8 cellular contexts compared by ENCODE assay signal in the genomic region with DNA sequence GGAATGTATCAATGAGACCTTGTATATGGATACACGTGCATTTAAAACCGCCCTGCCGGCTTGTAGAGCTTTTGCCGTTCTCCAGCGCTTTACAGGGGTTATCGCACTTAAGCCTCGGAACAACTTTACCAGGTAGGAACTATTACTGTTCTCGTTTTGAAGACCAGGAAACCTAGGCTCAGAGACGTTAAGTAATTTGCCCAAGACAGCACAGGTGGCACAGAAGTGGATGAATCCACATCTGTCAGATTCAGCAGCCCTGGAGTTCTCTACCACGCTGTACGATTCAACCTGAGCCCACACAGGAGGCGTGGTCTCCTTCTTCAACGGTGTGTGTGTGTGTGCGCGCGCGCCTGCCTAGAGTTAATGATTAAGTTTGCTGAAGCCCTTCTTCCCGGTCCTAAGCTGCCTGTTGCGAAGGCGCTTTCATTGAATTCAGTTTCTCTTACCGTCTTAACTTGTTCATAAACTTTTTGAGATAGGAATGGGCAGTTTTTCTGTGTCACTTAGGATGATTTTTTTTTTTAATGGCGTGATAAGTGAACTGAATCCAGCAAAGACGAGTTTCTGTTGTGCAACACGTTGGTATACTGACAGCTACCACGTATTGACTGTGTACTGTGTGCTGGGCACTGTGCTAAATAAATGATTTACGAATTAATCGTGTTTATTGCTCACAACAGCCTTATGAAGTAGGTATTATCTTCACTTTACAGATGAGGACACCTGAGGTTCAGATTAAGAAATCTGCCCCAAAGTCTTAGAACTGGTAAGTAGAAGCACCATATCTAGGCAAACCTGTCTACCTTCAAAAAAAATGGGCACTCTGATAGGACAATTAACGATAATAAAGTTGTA.
A peak's percentile ranks its signal among the peaks of the same experiment; 100 is the strongest.
DNase-seq lines count a peak whose midpoint lies in the region; ATAC-seq, FAIRE-seq and TF ChIP-seq lines count a peak whose summit lies in the region.

No MANE protein-coding gene starts in this region.

- peak overlapping the region; percentile 33 for H3K27ac ChIP-seq in endothelial cell of umbilical vein (ENCODE audit: insufficient read depth, low read depth, low read length)
- H3K27ac ChIP-seq in muscle layer of duodenum (ENCODE audit: low read length): peak overlapping the region; percentile 85

- H3K27me3 ChIP-seq in endothelial cell of umbilical vein (ENCODE audit: control insufficient read depth in 2 of 2, insufficient read depth in 2 of 2, low read length in 2 of 2) (no peaks in the 10 kb centered on the region), muscle layer of duodenum (ENCODE audit: low read depth, low read length) (no peaks in the 10 kb centered on the region)

- no peaks in the 10 kb centered on the region for H3K9me3 ChIP-seq in endothelial cell of umbilical vein (replicated peaks; ENCODE audit: control insufficient read depth, insufficient read depth, low read length)
- no peaks in the 10 kb centered on the region for H3K9me3 ChIP-seq in muscle layer of duodenum (ENCODE audit: control insufficient read depth in 1 of 2, low read length in 2 of 2)

- TF ChIP-seq CTCF in GM20000 (IDR thresholded peaks at IDR 0.05; ENCODE audit: extremely low read depth, missing control alignments) (no peak), endothelial cell of umbilical vein (IDR thresholded peaks at IDR 0.05; ENCODE audit: extremely low read depth in 1 of 2, insufficient read depth in 1 of 2, low read depth in 1 of 2, low read length in 2 of 2) (no peak)

- no peaks in the 10 kb centered on the region for H3K27me3 Mint-ChIP-seq in stimulated activated naive B cell treated with anti-CD40 and anti-IgM and Interleukin-4, amounts not matched to agents 10 μg/mL and 1 μg/mL and 100 μg/mL, for 72 hours

- intact Hi-C loops in endothelial cell of umbilical vein (cut with micrococcal nuclease): loop anchor here (1.0 to 10.0 kb wide), 7 partner anchors 42 to 602 kb away; a partner anchor contains a TSS

- POLR2A ChIA-PET in endothelial cell of umbilical vein (lab: Charles Lee): no interaction called here

- H3K4me1 ChIP-seq in endothelial cell of umbilical vein (ENCODE audit: control insufficient read depth, extremely low read depth, insufficient read depth, low read length) (peaks cover 24% of the 10 kb centered on the region), muscle layer of duodenum (ENCODE audit: control insufficient read depth in 1 of 2, insufficient read depth in 2 of 2, low read length in 2 of 2) (peaks cover 0 to 7% of the 10 kb centered on the region in 2 donors)

- H3K4me2 ChIP-seq in endothelial cell of umbilical vein (ENCODE audit: insufficient read depth, low read length): peak overlapping the region; percentile 92

- no peaks in the 10 kb centered on the region for H3K9me1 ChIP-seq in endothelial cell of umbilical vein (replicated peaks; ENCODE audit: control insufficient read depth, extremely low read depth, insufficient read depth, low read length)

- peak; percentile 77 to 80 for ATAC-seq in stimulated activated naive B cell treated with anti-CD40 and anti-IgM and Interleukin-4, amounts not matched to agents 10 μg/mL and 1 μg/mL and 100 μg/mL, for 72 hours (replicated peaks)

- peaks cover 24 to 30% of the 10 kb centered on the region in 2 donors for H3K36me3 Mint-ChIP-seq in stimulated activated naive B cell treated with anti-CD40 and anti-IgM and Interleukin-4, amounts not matched to agents 10 μg/mL and 1 μg/mL and 100 μg/mL, for 72 hours

- FAIRE-seq in endothelial cell of umbilical vein (lab: Jason Lieb, UNC): no peak

- no peaks in the 10 kb centered on the region for H4K20me1 ChIP-seq in endothelial cell of umbilical vein (replicated peaks; ENCODE audit: control insufficient read depth, extremely low read depth, insufficient read depth, low read length)

- H3K4me3 ChIP-seq in endothelial cell of umbilical vein (replicated peaks in 1 of 3; ENCODE audit: insufficient read depth in 1 of 3, low read depth in 1 of 3, low read length in 3 of 3) (peak overlapping the region; percentile 57 to 92 (median 65)), muscle layer of duodenum (ENCODE audit: low read depth in 1 of 2, low read length in 2 of 2) (peak overlapping the region; percentile 92 to 93)

- H3K9me3 Mint-ChIP-seq in stimulated activated naive B cell treated with anti-CD40 and anti-IgM and Interleukin-4, amounts not matched to agents 10 μg/mL and 1 μg/mL and 100 μg/mL, for 72 hours: no peaks in the 10 kb centered on the region

- peak overlapping the region; percentile 90 for H2AFZ ChIP-seq in endothelial cell of umbilical vein (ENCODE audit: low read depth, low read length)

- dilution Hi-C loops in endothelial cell of umbilical vein (cut with MboI; ENCODE audit: extremely low pct_ligation_motif_present, low sequenced_read_pairs): no loop called here

- H3K4me1 Mint-ChIP-seq in stimulated activated naive B cell treated with anti-CD40 and anti-IgM and Interleukin-4, amounts not matched to agents 10 μg/mL and 1 μg/mL and 100 μg/mL, for 72 hours: peaks cover 19 to 42% of the 10 kb centered on the region in 2 donors

- DNase-seq in COR-L47 (lab: John Stamatoyannopoulos, UW) (peak; percentile 79), GM20000 (ENCODE audit: low spot score) (peak; percentile 69), HS-5 (ENCODE audit: low read depth) (peak; percentile 36), NOMO-1 (lab: John Stamatoyannopoulos, UW; ENCODE audit: unreplicated experiment in 2 of 2) (peak; percentile 60 to 66), endothelial cell of umbilical vein (ENCODE audit: low read depth, low spot score) (peak; percentile 83)
- peak; percentile 37 to 51 (median 42) for DNase-seq in activated CD8-positive, alpha-beta memory T cell treated with anti-CD3 and anti-CD28 coated beads for 48 hours (ENCODE audit: low read depth in 2 of 3, low spot score in 2 of 3)
- peak; percentile 68 for DNase-seq in stimulated activated naive B cell treated with anti-CD40 and anti-IgM and Interleukin-4, amounts not matched to agents 10 μg/mL and 1 μg/mL and 100 μg/mL, for 72 hours

- TSS peak; percentile 62 for BruUV-seq in endothelial cell of umbilical vein (replicated peaks; lab: Mats Ljungman, UMichigan)

- H3K36me3 ChIP-seq in endothelial cell of umbilical vein (ENCODE audit: control insufficient read depth in 2 of 2, extremely low read depth in 1 of 2, insufficient read depth in 2 of 2, low read length in 2 of 2) (no peaks in the 10 kb centered on the region), muscle layer of duodenum (ENCODE audit: control insufficient read depth in 1 of 2, insufficient read depth in 2 of 2, low read length in 2 of 2) (no peaks in the 10 kb centered on the region)

- peak overlapping the region; percentile 66 for H3K9ac ChIP-seq in endothelial cell of umbilical vein (replicated peaks; ENCODE audit: extremely low read depth, insufficient read depth, low read length)

- CTCF ChIA-PET in endothelial cell of umbilical vein (lab: Charles Lee): interaction anchor here (1.0 to 11.4 kb wide), 13 partner anchors 9 to 830 kb away, joined by 3 to 133 read pairs (median 21); a partner anchor contains a TSS

- peak overlapping the region; percentile 100 for H3K27ac Mint-ChIP-seq in stimulated activated naive B cell treated with anti-CD40 and anti-IgM and Interleukin-4, amounts not matched to agents 10 μg/mL and 1 μg/mL and 100 μg/mL, for 72 hours

- H3K4me3 Mint-ChIP-seq in stimulated activated naive B cell treated with anti-CD40 and anti-IgM and Interleukin-4, amounts not matched to agents 10 μg/mL and 1 μg/mL and 100 μg/mL, for 72 hours: peak overlapping the region; percentile 94 to 98

- peaks cover 73% of the 10 kb centered on the region for H3K79me2 ChIP-seq in endothelial cell of umbilical vein (ENCODE audit: control insufficient read depth, insufficient read depth, low read length)

- TF ChIP-seq POLR2A in endothelial cell of umbilical vein (IDR thresholded peaks at IDR 0.05; ENCODE audit: low read depth, low read length): no peak

TF ChIP-seq in endothelial cell of umbilical vein, 7 proteins besides CTCF, POLR2A, EP300 and RAD21:
- TF ChIP-seq JUN (IDR thresholded peaks at IDR 0.05; ENCODE audit: borderline replicate concordance, insufficient read depth, insufficient read length, low read depth) (no peak), POLR2AphosphoS5 (IDR thresholded peaks at IDR 0.05; ENCODE audit: insufficient read depth, low read depth, low read length) (no peak), MYC (IDR thresholded peaks at IDR 0.05; ENCODE audit: low read depth, low read length) (no peak), GATA2 (IDR thresholded peaks at IDR 0.05; ENCODE audit: insufficient read depth, insufficient read length, low read depth, low read length) (no peak), EZH2 (IDR thresholded peaks at IDR 0.05; ENCODE audit: borderline replicate concordance, low read depth, low read length, severe bottlenecking) (no peak)
- TF ChIP-seq, protein P1, sequence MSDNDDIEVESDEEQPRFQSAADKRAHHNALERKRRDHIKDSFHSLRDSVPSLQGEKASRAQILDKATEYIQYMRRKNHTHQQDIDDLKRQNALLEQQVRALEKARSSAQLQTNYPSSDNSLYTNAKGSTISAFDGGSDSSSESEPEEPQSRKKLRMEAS (IDR thresholded peaks at IDR 0.05; ENCODE audit: insufficient read depth, insufficient read length): no peak

Comparison
In these comparisons a context has a peak if more than half of its experiments do, and no peak if none do; other contexts are left out.
1. Peak in every context shown above with its lines: DNase-seq, ATAC-seq, H3K4me3 ChIP-seq and H3K27ac ChIP-seq.